ENCODE assay signal across 16 cellular contexts in the genomic region with DNA sequence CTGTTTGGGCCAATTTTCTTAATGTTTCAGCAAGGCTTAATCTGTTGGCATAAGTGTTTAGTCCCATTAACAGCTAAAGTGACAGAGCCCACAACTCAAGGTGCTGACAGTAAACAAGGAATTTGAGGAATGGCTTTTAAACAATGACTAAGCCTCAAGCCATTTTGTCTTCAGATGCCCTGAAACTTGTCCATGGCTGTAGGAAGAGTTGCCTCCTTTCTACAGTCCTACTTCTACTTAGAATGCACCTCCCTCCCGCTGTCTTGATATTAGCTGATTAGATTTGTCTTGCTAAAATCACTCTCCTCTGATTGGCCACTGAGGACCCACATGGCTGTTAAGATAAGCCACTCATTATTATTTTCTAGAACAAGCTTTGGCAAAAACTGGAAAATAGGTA.
"Had no signal": no experiment of that assay in that cellular context is flagged by ENCODE, and none has a peak within 500 bp of the region (broad histone marks: within the 10 kb centered on the region; RNA-seq: fewer than 3 reads in every experiment).

No MANE protein-coding gene starts in this region.

- H3K4me1 ChIP-seq: gastroesophageal sphincter, transverse colon had no signal

- H3K27ac Mint-ChIP-seq: activated CD4-positive, alpha-beta memory T cell treated with anti-CD3 and anti-CD28 coated beads for 36 hours; activated CD8-positive, alpha-beta memory T cell treated with anti-CD3 and anti-CD28 coated beads, Interleukin-2, amount 10 ng/mL, durations not matched to agents 7 days and 5 days; activated naive CD4-positive, alpha-beta T cell treated with anti-CD3 and anti-CD28 coated beads, Interleukin-2, amount 10 ng/mL, durations not matched to agents 7 days and 5 days; natural killer cell treated with Interleukin-12 subunit alpha and Interleukin-12 subunit beta and Interleukin-15 and Interleukin-18, amount 100 ng/mL, for 72 hours; T-cell had no signal

- H3K27ac ChIP-seq: cardiac muscle cell, gastroesophageal sphincter, transverse colon had no signal

- H3K9me3 Mint-ChIP-seq: activated CD4-positive, alpha-beta memory T cell treated with anti-CD3 and anti-CD28 coated beads for 36 hours; activated naive CD4-positive, alpha-beta T cell treated with anti-CD3 and anti-CD28 coated beads, Interleukin-2, amount 10 ng/mL, durations not matched to agents 7 days and 5 days had no signal

- H3K36me3 ChIP-seq: cardiac muscle cell, gastroesophageal sphincter, transverse colon had no signal

- ATAC-seq: activated CD8-positive, alpha-beta memory T cell treated with anti-CD3 and anti-CD28 coated beads, Interleukin-2, amount 10 ng/mL, durations not matched to agents 7 days and 5 days; gastroesophageal sphincter; natural killer cell treated with Interleukin-12 subunit alpha and Interleukin-12 subunit beta and Interleukin-15 and Interleukin-18, amount 100 ng/mL, for 72 hours; sciatic nerve; stimulated activated naive CD8-positive, alpha-beta T cell treated with anti-CD3 and anti-CD28 coated beads, Interleukin-15, Interleukin-2, amounts not matched to agents 100 U/mL and 50 U/mL, for 24 hours; T-cell had no signal

- H3K4me3 ChIP-seq: cardiac muscle cell, gastroesophageal sphincter, transverse colon had no signal

- DNase-seq: activated CD4-positive, alpha-beta memory T cell treated with anti-CD3 and anti-CD28 coated beads for 36 hours; activated CD4-positive, alpha-beta T cell treated with anti-CD3 and anti-CD28 coated beads for 1 hour; activated CD8-positive, alpha-beta memory T cell treated with anti-CD3 and anti-CD28 coated beads, Interleukin-2, amount 10 ng/mL, durations not matched to agents 7 days and 5 days; activated naive CD4-positive, alpha-beta T cell treated with anti-CD3 and anti-CD28 coated beads, Interleukin-2, amount 10 ng/mL, durations not matched to agents 7 days and 5 days; activated T-cell treated with anti-CD3 and anti-CD28 coated beads, Interleukin-2, amount 50 U/mL, for 1 hour; kidney glomerular epithelial cell; mesenchymal stem cell; occipital lobe; stimulated activated naive CD8-positive, alpha-beta T cell treated with anti-CD3 and anti-CD28 coated beads, Interleukin-15, Interleukin-2, amounts not matched to agents 100 U/mL and 50 U/mL, for 24 hours; T-cell; T1000; transverse colon had no signal

- H3K9me3 ChIP-seq: gastroesophageal sphincter, transverse colon had no signal

- H3K27me3 ChIP-seq: cardiac muscle cell, transverse colon had no signal

- H3K36me3 Mint-ChIP-seq: activated CD4-positive, alpha-beta memory T cell treated with anti-CD3 and anti-CD28 coated beads for 36 hours; activated CD8-positive, alpha-beta memory T cell treated with anti-CD3 and anti-CD28 coated beads, Interleukin-2, amount 10 ng/mL, durations not matched to agents 7 days and 5 days; activated naive CD4-positive, alpha-beta T cell treated with anti-CD3 and anti-CD28 coated beads, Interleukin-2, amount 10 ng/mL, durations not matched to agents 7 days and 5 days; natural killer cell treated with Interleukin-12 subunit alpha and Interleukin-12 subunit beta and Interleukin-15 and Interleukin-18, amount 100 ng/mL, for 72 hours; T-cell had no signal
